1 cellular context compared by ENCODE assay signal in the genomic region with DNA sequence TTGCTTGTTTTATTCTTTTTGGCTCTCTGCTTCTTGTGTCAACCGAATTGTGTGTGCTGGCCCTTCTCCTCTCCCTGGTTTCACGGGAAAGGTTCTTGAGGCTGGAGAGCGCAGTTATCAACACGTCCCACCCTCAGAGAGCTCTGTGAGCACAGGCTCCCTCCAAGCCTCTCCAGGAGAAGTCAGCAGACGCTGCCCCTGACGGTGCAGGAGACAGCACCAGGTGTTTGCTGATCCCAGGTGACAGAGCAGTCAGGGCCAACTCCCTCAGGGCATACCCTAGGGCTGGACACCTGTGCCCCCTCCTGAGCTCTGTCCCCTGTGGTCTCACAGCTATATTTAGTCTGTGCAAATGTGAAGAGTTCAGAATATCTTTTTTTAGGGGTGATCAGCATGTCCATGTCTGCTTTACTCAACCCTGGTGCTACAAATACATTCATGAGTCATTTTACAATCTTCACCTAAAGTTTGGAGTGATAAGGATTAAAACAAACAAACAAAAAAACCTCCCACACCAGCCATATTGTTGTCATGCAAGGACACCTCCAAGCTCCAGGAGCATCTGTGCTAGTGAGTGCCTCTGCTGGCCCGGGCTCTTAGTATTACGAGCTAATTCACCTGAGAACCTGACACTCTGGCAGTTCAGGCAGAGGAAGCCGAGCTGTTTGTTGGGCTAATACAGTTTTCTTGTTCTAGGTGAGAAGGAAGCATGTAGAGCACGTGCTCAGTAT.
TF ChIP-seq lines count a peak whose summit lies in the region.

No MANE protein-coding gene starts in this region.

TF ChIP-seq in H1, 55 proteins besides CTCF, POLR2A, EP300 and RAD21 (continued from another document):
- TF ChIP-seq, protein P1, sequence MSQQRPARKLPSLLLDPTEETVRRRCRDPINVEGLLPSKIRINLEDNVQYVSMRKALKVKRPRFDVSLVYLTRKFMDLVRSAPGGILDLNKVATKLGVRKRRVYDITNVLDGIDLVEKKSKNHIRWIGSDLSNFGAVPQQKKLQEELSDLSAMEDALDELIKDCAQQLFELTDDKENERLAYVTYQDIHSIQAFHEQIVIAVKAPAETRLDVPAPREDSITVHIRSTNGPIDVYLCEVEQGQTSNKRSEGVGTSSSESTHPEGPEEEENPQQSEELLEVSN (IDR thresholded peaks at IDR 0.05): peak; percentile 49; the same call in 1 of the 2 replicates
- no peak for TF ChIP-seq JUND (IDR thresholded peaks at IDR 0.05; ENCODE audit: low read length)
- TF ChIP-seq KDM1A (IDR thresholded peaks at IDR 0.05; ENCODE audit: borderline replicate concordance, low read length): no peak
- TF ChIP-seq GABPA (IDR thresholded peaks at IDR 0.05; ENCODE audit: borderline replicate concordance, insufficient read depth, low read length): no peak
- TF ChIP-seq EZH2 (IDR thresholded peaks at IDR 0.05; ENCODE audit: low read depth, low read length, severe bottlenecking): no peak
- TF ChIP-seq HDAC6 (IDR thresholded peaks at IDR 0.05; ENCODE audit: low read depth, low read length): no peak
- TF ChIP-seq BRCA1 (IDR thresholded peaks at IDR 0.05; ENCODE audit: low read depth, low read length): no peak
- TF ChIP-seq, protein P2, sequence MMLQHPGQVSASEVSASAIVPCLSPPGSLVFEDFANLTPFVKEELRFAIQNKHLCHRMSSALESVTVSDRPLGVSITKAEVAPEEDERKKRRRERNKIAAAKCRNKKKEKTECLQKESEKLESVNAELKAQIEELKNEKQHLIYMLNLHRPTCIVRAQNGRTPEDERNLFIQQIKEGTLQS (IDR thresholded peaks at IDR 0.05; ENCODE audit: insufficient read depth, low read depth, low read length): no peak
- TF ChIP-seq TBP (IDR thresholded peaks at IDR 0.05; ENCODE audit: low read depth, low read length): no peak
- no peak for TF ChIP-seq CBX5 (IDR thresholded peaks at IDR 0.05; ENCODE audit: low read depth, low read length)
